32 cellular contexts compared by ENCODE assay signal in genomic region chr7:8669501-8669851, GRCh38.
DNase-seq lines count a peak whose midpoint lies in the region; ATAC-seq, FAIRE-seq and TF ChIP-seq lines count a peak whose summit lies in the region.
"Had no signal": no experiment of that assay in that cellular context is flagged by ENCODE, and none has a peak within 500 bp of the region (broad histone marks: within the 10 kb centered on the region; RNA-seq: fewer than 3 reads in every experiment).

No MANE protein-coding gene starts in this region.

- H3K4me1 ChIP-seq in body of pancreas (peaks cover 9% of the 10 kb centered on the region), pancreas (no peaks in the 10 kb centered on the region)
- H3K4me1 ChIP-seq: A549; BE2C; BLaER1; BLaER1 treated with 17β-estradiol and CSF1 and Interleukin-3, amounts not matched to agents 10 nM and 100 nM had no signal

- peak; percentile 15 to 72 (median 43) for DNase-seq in body of pancreas
- DNase-seq in pancreas, result peak in 2 of 6 donors; percentile 27 to 51
- DNase-seq in activated T-helper 1 cell treated with anti-CD3 and anti-CD28 coated beads, Interleukin-12 subunit alpha, Interleukin-12 subunit beta, Interleukin-2, Interleukin-4 antibody, amounts not matched to agents 30 ng/mL and 10 ng/mL and 1 ng/mL, durations not matched to agents 14 hours and 24 hours and 36 hours (ENCODE audit: low spot score), result no peak
- no peak for DNase-seq in central memory CD4-positive, alpha-beta T cell
- DNase-seq: 8988T; ACHN; AML-193; BE2C; Caco-2; Calu3; CD4-positive, alpha-beta memory T cell; CD4-positive, alpha-beta T cell; CD4-positive, CD25-positive, alpha-beta regulatory T cell; CD8-positive, alpha-beta memory T cell; CD8-positive, alpha-beta T cell; COR-L47; DMS 273 treated with DMSO at 0.1 percent for 48 hours; DMS153; DMS53; DMS79; DMS79 treated with DMSO at 0.1 percent for 48 hours; DND-41; EL had no signal

- FAIRE-seq in pancreas (lab: Jason Lieb, UNC), result no peak
- FAIRE-seq: A204.1, A549, D721Med had no signal

- H3K9me3 Mint-ChIP-seq in activated T-helper 1 cell treated with anti-CD3 and anti-CD28 coated beads, Interleukin-12 subunit alpha, Interleukin-12 subunit beta, Interleukin-2, Interleukin-4 antibody, amounts not matched to agents 30 ng/mL and 10 ng/mL and 1 ng/mL, durations not matched to agents 14 hours and 24 hours and 36 hours, result no peaks in the 10 kb centered on the region

- H3K27me3 ChIP-seq in body of pancreas (no peaks in the 10 kb centered on the region), pancreas (no peaks in the 10 kb centered on the region)
- H3K27me3 ChIP-seq: BE2C; BLaER1; BLaER1 treated with 17β-estradiol and CSF1 and Interleukin-3, amounts not matched to agents 10 nM and 100 nM had no signal

- H3K9me3 ChIP-seq in body of pancreas (no peaks in the 10 kb centered on the region), pancreas (no peaks in the 10 kb centered on the region)
- H3K9me3 ChIP-seq: A549, BLaER1, Caco-2 had no signal

- H3K4me3 ChIP-seq in body of pancreas (no peak overlapping the region), pancreas (no peak overlapping the region)
- H3K4me3 ChIP-seq: A549; BLaER1; BLaER1 treated with 17β-estradiol and CSF1 and Interleukin-3, amounts not matched to agents 10 nM and 100 nM had no signal

- intact Hi-C loops in body of pancreas (cut with DNase I) (no loop called here), pancreas (cut with DNase I) (no loop called here)
- intact Hi-C loops in activated T-helper 1 cell treated with anti-CD3 and anti-CD28 coated beads, Interleukin-12 subunit alpha, Interleukin-12 subunit beta, Interleukin-2, Interleukin-4 antibody, amounts not matched to agents 30 ng/mL and 10 ng/mL and 1 ng/mL, durations not matched to agents 14 hours and 24 hours and 36 hours (cut with micrococcal nuclease), result no loop called here

- ATAC-seq in body of pancreas (peak; percentile 42), pancreas (peak; percentile 40 to 95 (median 87))
- ATAC-seq: A549; CD8-positive, alpha-beta T cell had no signal

- no peaks in the 10 kb centered on the region for H3K36me3 ChIP-seq in body of pancreas (replicated peaks in 1 of 2; ENCODE audit: insufficient read depth in 1 of 2, low read depth in 2 of 2)
- no peaks in the 10 kb centered on the region for H3K36me3 ChIP-seq in pancreas
- H3K36me3 ChIP-seq: BE2C; BLaER1; BLaER1 treated with 17β-estradiol and CSF1 and Interleukin-3, amounts not matched to agents 10 nM and 100 nM had no signal

- no peaks in the 10 kb centered on the region for H3K27me3 Mint-ChIP-seq in activated T-helper 1 cell treated with anti-CD3 and anti-CD28 coated beads, Interleukin-12 subunit alpha, Interleukin-12 subunit beta, Interleukin-2, Interleukin-4 antibody, amounts not matched to agents 30 ng/mL and 10 ng/mL and 1 ng/mL, durations not matched to agents 14 hours and 24 hours and 36 hours (ENCODE audit: insufficient read depth)
- H3K27me3 Mint-ChIP-seq: B cell; CD4-positive, alpha-beta memory T cell; CD4-positive, alpha-beta T cell; CD4-positive, CD25-positive, alpha-beta regulatory T cell; CD8-positive, alpha-beta memory T cell had no signal

- H3K27ac Mint-ChIP-seq in activated T-helper 1 cell treated with anti-CD3 and anti-CD28 coated beads, Interleukin-12 subunit alpha, Interleukin-12 subunit beta, Interleukin-2, Interleukin-4 antibody, amounts not matched to agents 30 ng/mL and 10 ng/mL and 1 ng/mL, durations not matched to agents 14 hours and 24 hours and 36 hours, result no peak overlapping the region
- H3K27ac Mint-ChIP-seq: B cell; CD14-positive monocyte; CD4-positive, alpha-beta memory T cell; CD4-positive, alpha-beta T cell; CD4-positive, CD25-positive, alpha-beta regulatory T cell; CD8-positive, alpha-beta memory T cell; CD8-positive, alpha-beta T cell had no signal

- no peak overlapping the region for H3K27ac ChIP-seq in body of pancreas
- H3K27ac ChIP-seq in pancreas, result no peak overlapping the region
- H3K27ac ChIP-seq: 22Rv1; A549; BLaER1; BLaER1 treated with 17β-estradiol and CSF1 and Interleukin-3, amounts not matched to agents 10 nM and 100 nM; C4-2B had no signal

- no peaks in the 10 kb centered on the region for H3K36me3 Mint-ChIP-seq in activated T-helper 1 cell treated with anti-CD3 and anti-CD28 coated beads, Interleukin-12 subunit alpha, Interleukin-12 subunit beta, Interleukin-2, Interleukin-4 antibody, amounts not matched to agents 30 ng/mL and 10 ng/mL and 1 ng/mL, durations not matched to agents 14 hours and 24 hours and 36 hours (ENCODE audit: low read depth)
- H3K36me3 Mint-ChIP-seq: CD14-positive monocyte; CD4-positive, alpha-beta memory T cell; CD4-positive, CD25-positive, alpha-beta regulatory T cell; CD8-positive, alpha-beta memory T cell; CD8-positive, alpha-beta T cell had no signal

- no peak for TF ChIP-seq POLR2A in body of pancreas (IDR thresholded peaks at IDR 0.05)

- no peak overlapping the region for H3K4me3 Mint-ChIP-seq in activated T-helper 1 cell treated with anti-CD3 and anti-CD28 coated beads, Interleukin-12 subunit alpha, Interleukin-12 subunit beta, Interleukin-2, Interleukin-4 antibody, amounts not matched to agents 30 ng/mL and 10 ng/mL and 1 ng/mL, durations not matched to agents 14 hours and 24 hours and 36 hours
- H3K4me3 Mint-ChIP-seq: B cell; CD14-positive monocyte; CD4-positive, alpha-beta memory T cell; CD4-positive, alpha-beta T cell; CD4-positive, CD25-positive, alpha-beta regulatory T cell; CD8-positive, alpha-beta memory T cell; CD8-positive, alpha-beta T cell had no signal

- no peak for TF ChIP-seq CTCF in body of pancreas (IDR thresholded peaks at IDR 0.05)
- TF ChIP-seq CTCF in pancreas (IDR thresholded peaks at IDR 0.05), result no peak

- no peaks in the 10 kb centered on the region for H3K4me1 Mint-ChIP-seq in activated T-helper 1 cell treated with anti-CD3 and anti-CD28 coated beads, Interleukin-12 subunit alpha, Interleukin-12 subunit beta, Interleukin-2, Interleukin-4 antibody, amounts not matched to agents 30 ng/mL and 10 ng/mL and 1 ng/mL, durations not matched to agents 14 hours and 24 hours and 36 hours (ENCODE audit: low read depth)
- H3K4me1 Mint-ChIP-seq: B cell; CD14-positive monocyte; CD4-positive, alpha-beta memory T cell; CD4-positive, CD25-positive, alpha-beta regulatory T cell; CD8-positive, alpha-beta memory T cell had no signal

Comparison
In these comparisons a context has a peak if more than half of its experiments do, and no peak if none do; other contexts are left out.
1. DNase-seq: peak in body of pancreas (4 of 4); none in activated T-helper 1 cell treated with anti-CD3 and anti-CD28 coated beads, Interleukin-12 subunit alpha, Interleukin-12 subunit beta, Interleukin-2, Interleukin-4 antibody, amounts not matched to agents 30 ng/mL and 10 ng/mL and 1 ng/mL, durations not matched to agents 14 hours and 24 hours and 36 hours (single experiment) and central memory CD4-positive, alpha-beta T cell (single experiment).